In genomic region chr16:25707982-25708583, GRCh38 we compare ENCODE assay signal across 10 cellular contexts. TPM values are rescaled to one million over a fixed set of nuclear protein-coding genes. Genes with fewer than 3 reads are reported as not detected.
DNase-seq lines count a peak whose midpoint lies in the region; FAIRE-seq and TF ChIP-seq lines count a peak whose summit lies in the region.
"Had no signal": no experiment of that assay in that cellular context is flagged by ENCODE, and none has a peak within 500 bp of the region (broad histone marks: within the 10 kb centered on the region; RNA-seq: fewer than 3 reads in every experiment).

No MANE protein-coding gene starts in this region.

- no peaks in the 10 kb centered on the region for H3K27me3 Mint-ChIP-seq in activated CD4-positive, alpha-beta memory T cell treated with anti-CD3 and anti-CD28 coated beads, Interleukin-2, amount 10 ng/mL, durations not matched to agents 7 days and 5 days

- CTCF ChIA-PET in activated CD4-positive, alpha-beta memory T cell treated with anti-CD3 and anti-CD28 coated beads, Interleukin-2, amount 10 ng/mL, durations not matched to agents 7 days and 5 days (lab: Charles Lee): interaction anchor here (1.1 kb wide), 1 partner anchor 285 kb away, joined by 4 read pairs; no protein-coding TSS in a partner anchor

- H3K4me3 Mint-ChIP-seq in activated CD4-positive, alpha-beta memory T cell treated with anti-CD3 and anti-CD28 coated beads, Interleukin-2, amount 10 ng/mL, durations not matched to agents 7 days and 5 days: no peak overlapping the region

- in situ Hi-C loops in KBM-7 (cut with MboI; ENCODE audit: low pct_unique_long_range_greater_than_20kb, low sequenced_read_pairs): no loop called here

- TF ChIP-seq POLR2A in H54 (IDR thresholded peaks at IDR 0.05; ENCODE audit: low read depth, low read length): no peak

- H3K36me3 Mint-ChIP-seq in activated CD4-positive, alpha-beta memory T cell treated with anti-CD3 and anti-CD28 coated beads, Interleukin-2, amount 10 ng/mL, durations not matched to agents 7 days and 5 days (ENCODE audit: low read depth): no peaks in the 10 kb centered on the region

- POLR2A ChIA-PET in activated CD4-positive, alpha-beta memory T cell treated with anti-CD3 and anti-CD28 coated beads, Interleukin-2, amount 10 ng/mL, durations not matched to agents 7 days and 5 days (lab: Charles Lee): no interaction called here

- H3K4me1 Mint-ChIP-seq in activated CD4-positive, alpha-beta memory T cell treated with anti-CD3 and anti-CD28 coated beads, Interleukin-2, amount 10 ng/mL, durations not matched to agents 7 days and 5 days: no peaks in the 10 kb centered on the region

- DNase-seq in NCI-H2081 (lab: John Stamatoyannopoulos, UW) (peak; percentile 1), NCI-H2081 treated with DMSO at 0.1 percent for 48 hours (lab: John Stamatoyannopoulos, UW) (no peak), KBM-7 (peak; percentile 44), myocyte (ENCODE audit: low read depth) (peak; percentile 2), frontal cortex (ENCODE audit: low spot score in 2 of 2) (no peak), H54 (ENCODE audit: insufficient read length, low spot score) (no peak), NCI-H1930 (lab: John Stamatoyannopoulos, UW) (no peak)
- peak; percentile 18 for DNase-seq in activated CD4-positive, alpha-beta memory T cell treated with anti-CD3 and anti-CD28 coated beads, Interleukin-2, amount 10 ng/mL, durations not matched to agents 7 days and 5 days
- DNase-seq: gastrocnemius medialis had no signal

- FAIRE-seq in frontal cortex (lab: Jason Lieb, UNC): no peak
- FAIRE-seq in H54 (lab: Jason Lieb, UNC): no peak

- no peak overlapping the region for H3K27ac Mint-ChIP-seq in activated CD4-positive, alpha-beta memory T cell treated with anti-CD3 and anti-CD28 coated beads, Interleukin-2, amount 10 ng/mL, durations not matched to agents 7 days and 5 days

- H3K9me3 Mint-ChIP-seq in activated CD4-positive, alpha-beta memory T cell treated with anti-CD3 and anti-CD28 coated beads, Interleukin-2, amount 10 ng/mL, durations not matched to agents 7 days and 5 days: no peaks in the 10 kb centered on the region

RNA-seq across cellular contexts. Expression of gene HS3ST4, which starts 16.3 kb away (rescaled TPM):
- total RNA-seq in activated CD4-positive, alpha-beta memory T cell treated with anti-CD3 and anti-CD28 coated beads, Interleukin-2, amount 10 ng/mL, durations not matched to agents 7 days and 5 days: not detected
- total RNA-seq in myocyte (not detected in 2 replicates), frontal cortex (7.7 TPM)
- polyA plus RNA-seq in myocyte (2012): not detected
- total RNA-seq: activated CD8-positive, alpha-beta memory T cell treated with anti-CD3 and anti-CD28 coated beads for 36 hours; gastrocnemius medialis had no signal

Comparison
In these comparisons a context has a peak if more than half of its experiments do, and no peak if none do; other contexts are left out.
1. DNase-seq: peak in NCI-H2081 (2 of 2), KBM-7 (single experiment), activated CD4-positive, alpha-beta memory T cell treated with anti-CD3 and anti-CD28 coated beads, Interleukin-2, amount 10 ng/mL, durations not matched to agents 7 days and 5 days (single experiment) and myocyte (single experiment); none in NCI-H2081 treated with DMSO at 0.1 percent for 48 hours (single experiment), frontal cortex (0 of 2), H54 (single experiment) and NCI-H1930 (0 of 2).